In genomic region chr6:27604986-27605385, GRCh38 we compare ENCODE assay signal across 1 cellular context.
TF ChIP-seq lines count a peak whose summit lies in the region.

No MANE protein-coding gene starts in this region.

TF ChIP-seq in GM23338, 12 proteins besides CTCF, POLR2A, EP300 and RAD21 (continued from another document):
- TF ChIP-seq ZNF462 (CRISPR knock-in tag; IDR thresholded peaks at IDR 0.05) = no peak
- TF ChIP-seq EZH2 (IDR thresholded peaks at IDR 0.05; ENCODE audit: low read depth, unreplicated experiment) = no peak
- TF ChIP-seq ZNF114 (CRISPR knock-in tag; IDR thresholded peaks at IDR 0.05) = no peak
- no peak for TF ChIP-seq CREB1 (CRISPR knock-in tag; IDR thresholded peaks at IDR 0.05; ENCODE audit: low read depth)
- TF ChIP-seq ETS1 (IDR thresholded peaks at IDR 0.05) = no peak
- no peak for TF ChIP-seq ZNF331 (CRISPR knock-in tag; IDR thresholded peaks at IDR 0.05; ENCODE audit: low read depth)
